Comparison of ENCODE assay signal across 9 cellular contexts in the genomic region with DNA sequence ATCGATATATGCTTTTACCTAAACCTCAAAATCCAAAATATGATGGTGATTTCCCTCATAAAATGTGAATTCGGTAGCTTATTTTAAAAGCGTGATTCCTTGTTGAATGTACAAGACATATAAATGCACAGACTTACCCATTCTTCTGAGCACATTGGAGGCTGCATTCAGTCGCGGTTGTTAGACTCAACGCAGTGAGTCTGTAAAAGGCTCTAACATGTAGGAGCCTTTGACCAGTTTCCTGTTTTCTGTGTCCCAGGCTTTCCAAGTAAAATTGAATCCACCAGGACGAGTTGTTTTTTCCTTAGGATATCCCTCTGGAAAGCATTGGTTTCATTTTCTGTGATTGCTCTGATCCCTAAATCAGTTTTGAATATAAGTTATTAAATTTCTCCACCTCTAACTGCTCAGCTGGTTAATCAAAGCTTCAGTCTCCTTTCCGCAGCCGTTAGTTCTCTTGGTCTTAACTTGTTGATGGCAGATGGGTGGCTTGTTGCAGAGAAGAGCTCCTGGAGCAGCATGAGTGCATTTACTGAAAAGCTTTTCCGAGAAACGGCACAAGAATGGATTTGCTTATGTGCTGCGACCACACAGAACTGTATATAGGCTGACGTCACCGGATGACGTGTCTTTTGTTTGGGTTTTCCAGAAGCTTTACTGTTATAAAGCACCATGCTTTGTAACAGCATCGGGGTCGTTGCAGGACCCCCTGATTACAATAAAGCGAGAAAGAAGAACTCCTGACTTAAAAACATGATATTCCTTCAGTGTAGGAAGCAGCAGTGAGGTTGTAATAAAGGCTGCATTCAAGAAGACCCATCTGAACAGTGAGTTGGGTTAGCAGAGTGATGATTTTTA. TPM values are rescaled to one million over a fixed set of nuclear protein-coding genes. Genes with fewer than 3 reads are reported as not detected.
A peak's percentile ranks its signal among the peaks of the same experiment; 100 is the strongest.
DNase-seq lines count a peak whose midpoint lies in the region; ATAC-seq and TF ChIP-seq lines count a peak whose summit lies in the region.
"Had no signal": no experiment of that assay in that cellular context is flagged by ENCODE, and none has a peak within 500 bp of the region (broad histone marks: within the 10 kb centered on the region; RNA-seq: fewer than 3 reads in every experiment).

A gene with protein sequence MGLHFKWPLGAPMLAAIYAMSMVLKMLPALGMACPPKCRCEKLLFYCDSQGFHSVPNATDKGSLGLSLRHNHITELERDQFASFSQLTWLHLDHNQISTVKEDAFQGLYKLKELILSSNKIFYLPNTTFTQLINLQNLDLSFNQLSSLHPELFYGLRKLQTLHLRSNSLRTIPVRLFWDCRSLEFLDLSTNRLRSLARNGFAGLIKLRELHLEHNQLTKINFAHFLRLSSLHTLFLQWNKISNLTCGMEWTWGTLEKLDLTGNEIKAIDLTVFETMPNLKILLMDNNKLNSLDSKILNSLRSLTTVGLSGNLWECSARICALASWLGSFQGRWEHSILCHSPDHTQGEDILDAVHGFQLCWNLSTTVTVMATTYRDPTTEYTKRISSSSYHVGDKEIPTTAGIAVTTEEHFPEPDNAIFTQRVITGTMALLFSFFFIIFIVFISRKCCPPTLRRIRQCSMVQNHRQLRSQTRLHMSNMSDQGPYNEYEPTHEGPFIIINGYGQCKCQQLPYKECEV (minus strand): TSS at position 565 of the 858 bp plus-strand sequence. CDS start 424 bp downstream, at position 141.

- H3K9ac ChIP-seq in GM23248: peak within 1 kb of the TSS; percentile 75

- H3K4me1 Mint-ChIP-seq in WTC11: peaks cover 86% of the 10 kb centered on the region

- H3K9me3 Mint-ChIP-seq in WTC11: peaks cover 4% of the 10 kb centered on the region; the same call in 1 of the 2 replicates
- H3K9me3 Mint-ChIP-seq in activated naive CD4-positive, alpha-beta T cell treated with anti-CD3 and anti-CD28 coated beads, Interleukin-2, amount 50 U/mL, for 72 hours: no peaks in the 10 kb centered on the region

- peak within 1 kb of the TSS; percentile 71 for H3K27ac ChIP-seq in GM23248

- peak within 1 kb of the TSS; percentile 90 for H3K4me2 ChIP-seq in GM23248 (ENCODE audit: unreplicated experiment)

- no peak for TF ChIP-seq CTCF in WTC11 (IDR thresholded peaks at IDR 0.05)

- CTCF ChIA-PET in WTC11 (lab: Charles Lee): interaction anchor here (0.5 to 0.6 kb wide), 3 partner anchors 7 to 98 kb away, joined by 3 to 4 read pairs (median 3); no protein-coding TSS in a partner anchor

- H3F3A ChIP-seq in GM23248 (ENCODE audit: insufficient read depth): peaks cover 29% of the 10 kb centered on the region; the same call in 1 of the 2 replicates

- POLR2A ChIA-PET in WTC11 (lab: Charles Lee): no interaction called here

- no peaks in the 10 kb centered on the region for H3K9me3 ChIP-seq in GM23248 (ENCODE audit: low read depth)

- 0 out of 2 replicates have a peak, but pooled peaks cover 8% of the 10 kb centered on the region for H3K36me3 Mint-ChIP-seq in WTC11
- no peaks in the 10 kb centered on the region for H3K36me3 Mint-ChIP-seq in activated naive CD4-positive, alpha-beta T cell treated with anti-CD3 and anti-CD28 coated beads, Interleukin-2, amount 50 U/mL, for 72 hours

- H3K79me2 ChIP-seq in GM23248 (ENCODE audit: insufficient read depth): peaks cover 99% of the 10 kb centered on the region

- H3K9me2 ChIP-seq in GM23248 (ENCODE audit: insufficient read depth): no peaks in the 10 kb centered on the region

- 0 out of 2 replicates have a peak, but pooled peaks cover 22% of the 10 kb centered on the region for H4K20me1 ChIP-seq in GM23248 (ENCODE audit: insufficient read depth)

- intact Hi-C loops in sciatic nerve (cut with DNase I): no loop called here

- H3K4me3 ChIP-seq in GM23248: peak within 1 kb of the TSS; percentile 74

- no peaks in the 10 kb centered on the region for H3K36me3 ChIP-seq in GM23248 (ENCODE audit: low read depth)

- no peak within 1 kb of the TSS for H3K4me3 Mint-ChIP-seq in WTC11

- 0 out of 2 replicates have a peak within 1 kb of the TSS, but pooled peaks have one; percentile 4 for H2AFZ ChIP-seq in GM23248

- DNase-seq in GM23248 (peak; percentile 92), WTC11 (ENCODE audit: low spot score) (no peak), globus pallidus (ENCODE audit: low spot score) (peak; percentile 89), sciatic nerve (ENCODE audit: low spot score) (no peak), left lobe of liver (ENCODE audit: low spot score) (no peak), NCI-H2107 treated with DMSO at 0.1 percent for 48 hours (lab: John Stamatoyannopoulos, UW; ENCODE audit: unreplicated experiment) (no peak)
- no peak for DNase-seq in activated naive CD4-positive, alpha-beta T cell treated with anti-CD3 and anti-CD28 coated beads, Interleukin-2, amount 50 U/mL, for 72 hours (ENCODE audit: low spot score in 2 of 2)
- DNase-seq: kidney had no signal

- no peaks in the 10 kb centered on the region for H3K27me3 ChIP-seq in GM23248 (replicated peaks; ENCODE audit: insufficient read depth)

- ATAC-seq in WTC11: no peak
- peak; percentile 36 for ATAC-seq in sciatic nerve
- ATAC-seq in left lobe of liver: no peak
- ATAC-seq in activated naive CD4-positive, alpha-beta T cell treated with anti-CD3 and anti-CD28 coated beads, Interleukin-2, amount 50 U/mL, for 72 hours: no peak
- no peak for ATAC-seq in GM21447 (IDR thresholded peaks at IDR 0.05; ENCODE audit: unreplicated experiment)

- in situ Hi-C loops in GM23248 (cut with MboI): no loop called here

- peak within 1 kb of the TSS; percentile 83 for H3K27ac Mint-ChIP-seq in WTC11
- H3K27ac Mint-ChIP-seq in activated naive CD4-positive, alpha-beta T cell treated with anti-CD3 and anti-CD28 coated beads, Interleukin-2, amount 50 U/mL, for 72 hours: no peak within 1 kb of the TSS

- peaks cover 38% of the 10 kb centered on the region for H3K4me1 ChIP-seq in GM23248 (ENCODE audit: insufficient read depth)

- WGBS in GM23248 (ENCODE audit: low coverage in 1 of 2, low lambda C conversion rate in 2 of 2, missing lambda C conversion rate in 2 of 2), 2 experiments: 14% methylated on average over 18 of the region's 18 CpGs

- no peaks in the 10 kb centered on the region for H3K27me3 Mint-ChIP-seq in WTC11 (ENCODE audit: low read depth)

TF ChIP-seq in WTC11, 78 proteins besides CTCF, POLR2A, EP300 and RAD21:
- TF ChIP-seq FOXP4 (CRISPR knock-in tag; IDR thresholded peaks at IDR 0.05): no peak
- TF ChIP-seq E2F1 (CRISPR knock-in tag; IDR thresholded peaks at IDR 0.05): no peak
- no peak for TF ChIP-seq SP1 (CRISPR knock-in tag; conservative IDR thresholded peaks at IDR 0.05)

RNA-seq across cellular contexts. Expression of the gene that starts here (rescaled TPM):
- 0.11 and 0.38 TPM in 2 replicates for total RNA-seq in GM23248 (2014; rRNA removed; shearing (Covaris generic))
- 0.22 and 0.71 TPM in 2 replicates for polyA plus RNA-seq in GM23248 (2016; fragmentation: Nextera tagmentation; extraction: Ambion mirVana)
- not detected in 3 replicates for total RNA-seq in WTC11 (2021)
- 0.58 TPM for total RNA-seq in sciatic nerve
- not detected for total RNA-seq in left lobe of liver
- under 1 TPM in 1 of 2 donors, not detected in 1; 0.21 TPM for total RNA-seq in activated naive CD4-positive, alpha-beta T cell treated with anti-CD3 and anti-CD28 coated beads, Interleukin-2, amount 50 U/mL, for 72 hours

Comparison
In these comparisons a context has a peak if more than half of its experiments do, and no peak if none do; other contexts are left out.
1. Peak in DNase-seq, H3K4me3 ChIP-seq, H3K27ac ChIP-seq, H3K9ac ChIP-seq and H3K4me2 ChIP-seq in GM23248; RNA of the gene not detected or under 1 TPM.
2. Peak in ATAC-seq in sciatic nerve; RNA of the gene not detected or under 1 TPM.